In the genomic region with DNA sequence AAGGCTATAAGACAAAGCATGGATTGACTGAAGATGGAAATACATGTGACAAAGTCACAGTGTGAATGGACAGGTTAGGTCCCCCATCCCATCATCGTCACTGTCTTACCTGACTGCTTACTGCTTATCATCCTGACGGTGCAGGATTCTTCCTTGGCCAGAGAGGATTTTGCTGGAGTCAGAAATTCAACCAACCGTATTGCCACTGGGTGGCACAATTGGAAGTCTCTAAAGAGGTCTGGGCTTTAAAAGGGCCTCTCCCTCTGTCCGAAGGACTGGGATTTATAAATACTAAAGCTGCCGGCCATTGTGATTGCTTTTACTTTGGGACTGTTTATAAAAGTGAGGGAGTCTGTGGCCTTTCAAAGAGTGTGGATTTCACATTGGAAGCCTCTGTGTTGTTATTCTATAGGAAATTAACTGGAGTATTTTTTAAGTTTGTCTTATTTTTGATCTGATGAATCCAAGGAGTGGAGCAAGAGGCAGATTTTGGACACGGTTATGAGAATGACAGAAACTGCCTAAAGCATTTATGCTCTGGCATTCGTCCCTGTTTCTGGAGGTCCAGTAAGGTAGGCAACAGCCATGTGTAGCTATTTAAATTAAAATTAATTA, we compare ENCODE assay signal across 1 cellular context.
TF ChIP-seq lines count a peak whose summit lies in the region.

No MANE protein-coding gene starts in this region.

TF ChIP-seq in K562, 482 proteins besides CTCF, POLR2A, EP300 and RAD21 (continued from another document):
- TF ChIP-seq SMAD2 (IDR thresholded peaks at IDR 0.05; ENCODE audit: low read depth, low read length), result no peak
